Comparison of ENCODE assay signal across 11 cellular contexts in the genomic region with DNA sequence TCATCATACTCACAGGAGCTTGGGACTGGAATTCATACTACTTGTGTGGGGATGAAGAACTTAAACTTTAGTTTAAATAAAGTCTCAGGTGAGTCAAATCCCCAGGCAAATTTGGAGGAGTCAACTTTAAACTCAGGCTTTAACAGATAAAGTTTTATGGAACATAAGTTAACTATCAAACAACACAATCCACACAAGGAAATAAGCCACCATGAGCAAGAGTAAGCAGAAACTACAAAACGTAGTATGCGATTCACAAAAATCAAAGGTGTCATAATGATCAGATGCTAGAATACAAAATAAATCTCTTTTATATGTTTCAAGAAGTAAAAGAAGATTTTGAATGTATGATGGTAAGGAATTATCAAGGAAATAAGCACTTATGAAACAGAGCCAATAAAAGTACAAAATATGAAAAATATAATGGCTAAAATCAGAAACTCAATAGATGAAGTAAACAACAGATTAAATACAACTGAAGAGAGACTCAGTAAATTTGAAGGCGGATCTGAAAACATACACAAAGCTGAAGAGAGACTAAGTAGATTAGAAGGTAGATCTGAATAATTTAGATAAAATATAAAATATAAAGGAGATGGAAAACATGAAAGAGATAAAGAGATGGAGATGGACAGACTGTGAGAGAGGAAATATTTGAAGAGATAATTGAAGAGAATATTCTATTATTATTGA.
"Had no signal": no experiment of that assay in that cellular context is flagged by ENCODE, and none has a peak within 500 bp of the region (broad histone marks: within the 10 kb centered on the region; RNA-seq: fewer than 3 reads in every experiment).

No MANE protein-coding gene starts in this region.

- H3K9me3 ChIP-seq: HAP-1 had no signal

- H3K4me3 Mint-ChIP-seq: GM23338, H9, HFFc6 had no signal

- FAIRE-seq: H1, H54 had no signal

- H3K9ac ChIP-seq: GM23248 had no signal

- DNase-seq: GM23248, GOT3, H7, H9, HCEC 1CT, HFFc6 had no signal

- H3K4me1 Mint-ChIP-seq: GM23338, H9 had no signal

- H3K4me1 ChIP-seq: HAP-1 had no signal

- H3K36me3 ChIP-seq: HAP-1 had no signal

- H3K4me3 ChIP-seq: GM23248, GM23338, HAP-1 had no signal

- H3K27ac Mint-ChIP-seq: GM23338, H9, HFFc6 had no signal

- H2AFZ ChIP-seq: GM23248, GM23338 had no signal

- H3K4me2 ChIP-seq: GM23338 had no signal

- H3K27ac ChIP-seq: GM23248 had no signal

- ATAC-seq: GM23338, HCT116 had no signal
